Comparison of ENCODE assay signal across 17 cellular contexts in genomic region chr5:127849436-127849835, GRCh38.
"Had no signal": no experiment of that assay in that cellular context is flagged by ENCODE, and none has a peak within 500 bp of the region (broad histone marks: within the 10 kb centered on the region; RNA-seq: fewer than 3 reads in every experiment).

No MANE protein-coding gene starts in this region.

- H3K36me3 ChIP-seq: gastroesophageal sphincter, heart right ventricle, left ventricle myocardium inferior, prostate gland, right lobe of liver had no signal

- H3K27me3 ChIP-seq: gastroesophageal sphincter, heart right ventricle, right lobe of liver had no signal

- H3K4me1 ChIP-seq: prostate gland, right lobe of liver had no signal

- H3K27ac ChIP-seq: gastroesophageal sphincter, heart right ventricle, left ventricle myocardium inferior, right lobe of liver had no signal

- H3K4me3 ChIP-seq: gastroesophageal sphincter, heart right ventricle, left ventricle myocardium inferior, prostate gland, right lobe of liver, smooth muscle cell had no signal

- H3K9me3 ChIP-seq: gastroesophageal sphincter, heart right ventricle, left ventricle myocardium inferior, prostate gland, right lobe of liver had no signal

- DNase-seq: activated B cell treated with CpG ODN at 0.5 μM for 24 hours; activated CD4-positive, alpha-beta T cell treated with anti-CD3 and anti-CD28 coated beads for 48 hours; activated CD8-positive, alpha-beta T cell treated with anti-CD3 and anti-CD28 coated beads for 36 hours; activated effector memory CD4-positive, alpha-beta T cell treated with anti-CD3 and anti-CD28 coated beads, Interleukin-2, amount 50 U/mL, for 16 hours; activated T-cell treated with anti-CD3 and anti-CD28 coated beads, Interleukin-2, amount 50 U/mL, for 4 hours; central memory CD4-positive, alpha-beta T cell; effector memory CD4-positive, alpha-beta T cell; heart right ventricle; left ventricle myocardium inferior; nephron progenitor cell; right lobe of liver; stimulated activated naive CD8-positive, alpha-beta T cell treated with anti-CD3 and anti-CD28 coated beads, Interleukin-15, Interleukin-2, amounts not matched to agents 100 U/mL and 50 U/mL, for 24 hours; T-helper 2 cell; trophoblast cell had no signal

- H3K4me2 ChIP-seq: smooth muscle cell had no signal

- ATAC-seq: activated CD8-positive, alpha-beta T cell treated with anti-CD3 and anti-CD28 coated beads for 36 hours; activated T-cell treated with anti-CD3 and anti-CD28 coated beads, Interleukin-2, amount 50 U/mL, for 4 hours; gastroesophageal sphincter; heart right ventricle; right lobe of liver; stimulated activated naive CD8-positive, alpha-beta T cell treated with anti-CD3 and anti-CD28 coated beads, Interleukin-15, Interleukin-2, amounts not matched to agents 100 U/mL and 50 U/mL, for 24 hours had no signal
